ENCODE assay signal across 1 cellular context in genomic region chrX:133265331-133265730, GRCh38.
TF ChIP-seq lines count a peak whose summit lies in the region.

No MANE protein-coding gene starts in this region.

TF ChIP-seq in GM23338, 12 proteins besides CTCF, POLR2A, EP300 and RAD21:
- TF ChIP-seq ZNF462 (CRISPR knock-in tag; IDR thresholded peaks at IDR 0.05): no peak
- TF ChIP-seq EZH2phosphoT487 (IDR thresholded peaks at IDR 0.05; ENCODE audit: unreplicated experiment): no peak
- TF ChIP-seq CREB1 (CRISPR knock-in tag; IDR thresholded peaks at IDR 0.05; ENCODE audit: low read depth): no peak
- TF ChIP-seq EZH2 (IDR thresholded peaks at IDR 0.05; ENCODE audit: low read depth, unreplicated experiment): no peak
- no peak for TF ChIP-seq JUNB (IDR thresholded peaks at IDR 0.05; ENCODE audit: unreplicated experiment)
- no peak for TF ChIP-seq ETS1 (IDR thresholded peaks at IDR 0.05)
- no peak for TF ChIP-seq NANOG (IDR thresholded peaks at IDR 0.05; ENCODE audit: borderline replicate concordance)
- no peak for TF ChIP-seq ZNF114 (CRISPR knock-in tag; IDR thresholded peaks at IDR 0.05)
- TF ChIP-seq POLR2AphosphoS5 (IDR thresholded peaks at IDR 0.05; ENCODE audit: low read depth): no peak
- TF ChIP-seq ZNF331 (CRISPR knock-in tag; IDR thresholded peaks at IDR 0.05; ENCODE audit: low read depth): no peak
- TF ChIP-seq STAT1 (IDR thresholded peaks at IDR 0.05; ENCODE audit: unreplicated experiment): no peak
